In genomic region chr3:192915724-192916123, GRCh38 we compare ENCODE assay signal across 9 cellular contexts. TPM values are rescaled to one million over a fixed set of nuclear protein-coding genes. Genes with fewer than 3 reads are reported as not detected.
DNase-seq lines count a peak whose midpoint lies in the region; ATAC-seq and TF ChIP-seq lines count a peak whose summit lies in the region.
"Had no signal": no experiment of that assay in that cellular context is flagged by ENCODE, and none has a peak within 500 bp of the region (broad histone marks: within the 10 kb centered on the region; RNA-seq: fewer than 3 reads in every experiment).

No MANE protein-coding gene starts in this region.

- no peaks in the 10 kb centered on the region for H3K36me3 ChIP-seq in endodermal cell (ENCODE audit: control insufficient read depth, insufficient read depth, low read length)

- H3K9ac ChIP-seq in endodermal cell (ENCODE audit: extremely low read depth, low read length, poor library complexity, severe bottlenecking): peak overlapping the region; percentile 32

- H3K27ac Mint-ChIP-seq in endodermal cell (no peak overlapping the region), progenitor cell of endocrine pancreas (no peak overlapping the region)

- peaks cover 35% of the 10 kb centered on the region for H3K4me1 Mint-ChIP-seq in endodermal cell
- peaks cover 36% of the 10 kb centered on the region for H3K4me1 Mint-ChIP-seq in progenitor cell of endocrine pancreas (ENCODE audit: low read depth)

- ATAC-seq in HG02610 (IDR thresholded peaks at IDR 0.05; ENCODE audit: unreplicated experiment): no peak
- no peak for ATAC-seq in HG02870 (IDR thresholded peaks at IDR 0.05; ENCODE audit: unreplicated experiment)

- no peak overlapping the region for H3K27ac ChIP-seq in endodermal cell (ENCODE audit: low read depth, low read length)

- H3K4me3 Mint-ChIP-seq in endodermal cell: peak overlapping the region; percentile 98
- peak overlapping the region; percentile 98 for H3K4me3 Mint-ChIP-seq in progenitor cell of endocrine pancreas (ENCODE audit: low read depth)

- peak overlapping the region; percentile 98 for H3K4me3 ChIP-seq in endodermal cell (ENCODE audit: low read length)

- H3K27me3 ChIP-seq in endodermal cell (ENCODE audit: control insufficient read depth, insufficient read depth, low read length, poor library complexity, severe bottlenecking): no peaks in the 10 kb centered on the region

- 19 to 21% methylated on average over 2 of the region's 2 CpGs for WGBS in endodermal cell (ENCODE audit: insufficient coverage in 1 of 2, insufficient read length in 1 of 2), 2 experiments

- no peaks in the 10 kb centered on the region for H3K9me3 ChIP-seq in endodermal cell (ENCODE audit: control insufficient read depth, low read length)

- DNase-seq in NCI-H2171 treated with DMSO at 0.1 percent for 48 hours (lab: John Stamatoyannopoulos, UW): peak; percentile 14
- no peak for DNase-seq in NCI-H2171 (lab: John Stamatoyannopoulos, UW)
- peak; percentile 60 for DNase-seq in NCI-H2227 (lab: John Stamatoyannopoulos, UW; ENCODE audit: unreplicated experiment)
- no peak for DNase-seq in endodermal cell
- DNase-seq in progenitor cell of endocrine pancreas (ENCODE audit: low spot score, unreplicated experiment): no peak
- DNase-seq in anterior cingulate cortex (lab: John Stamatoyannopoulos, UW): no peak
- DNase-seq: activated effector memory CD4-positive, alpha-beta T cell treated with anti-CD3 and anti-CD28 coated beads, Interleukin-2, amount 50 U/mL, for 16 hours had no signal

- peaks cover 10% of the 10 kb centered on the region for H3K27me3 Mint-ChIP-seq in endodermal cell (ENCODE audit: insufficient read depth)
- peaks cover 4% of the 10 kb centered on the region for H3K27me3 Mint-ChIP-seq in progenitor cell of endocrine pancreas

- TF ChIP-seq CTCF in endodermal cell (conservative IDR thresholded peaks at IDR 0.05) (no peak), progenitor cell of endocrine pancreas (IDR thresholded peaks at IDR 0.05; ENCODE audit: unreplicated experiment) (no peak)

- H3K36me3 Mint-ChIP-seq in endodermal cell (ENCODE audit: low read depth): no peaks in the 10 kb centered on the region
- H3K36me3 Mint-ChIP-seq in progenitor cell of endocrine pancreas (ENCODE audit: insufficient read depth): no peaks in the 10 kb centered on the region

- peaks cover 6% of the 10 kb centered on the region for H3K4me1 ChIP-seq in endodermal cell (ENCODE audit: control insufficient read depth, insufficient read depth, low read length)

- H3K9me3 Mint-ChIP-seq in endodermal cell (no peaks in the 10 kb centered on the region), progenitor cell of endocrine pancreas (ENCODE audit: low read depth) (no peaks in the 10 kb centered on the region)

RNA-seq across cellular contexts. Expression of gene MB21D2, which starts 1.9 kb away (rescaled TPM):
- total RNA-seq in endodermal cell (1 to 10 TPM; 5.7 to 6.9 TPM), progenitor cell of endocrine pancreas (12.5 and 13.4 TPM in 2 replicates)
- polyA plus RNA-seq in endodermal cell (2013, experiment 1 of 2): 4.1 TPM
- polyA plus RNA-seq in endodermal cell (2013, experiment 2 of 2): 4.2 TPM

Comparison
In these comparisons a context has a peak if more than half of its experiments do, and no peak if none do; other contexts are left out.
1. DNase-seq: peak in NCI-H2171 treated with DMSO at 0.1 percent for 48 hours (single experiment) and NCI-H2227 (single experiment); none in NCI-H2171 (single experiment), endodermal cell (single experiment), progenitor cell of endocrine pancreas (single experiment) and anterior cingulate cortex (0 of 58).